ENCODE assay signal across 12 cellular contexts in genomic region chr9:136857606-136858412, GRCh38. TPM values are rescaled to one million over a fixed set of nuclear protein-coding genes. Genes with fewer than 3 reads are reported as not detected.
DNase-seq lines count a peak whose midpoint lies in the region; ATAC-seq and TF ChIP-seq lines count a peak whose summit lies in the region.
"Had no signal": no experiment of that assay in that cellular context is flagged by ENCODE, and none has a peak within 500 bp of the region (broad histone marks: within the 10 kb centered on the region; RNA-seq: fewer than 3 reads in every experiment).

No MANE protein-coding gene starts in this region.

- peaks cover 18 to 23% of the 10 kb centered on the region in 2 donors for H3K36me3 Mint-ChIP-seq in CD14-positive monocyte
- H3K36me3 Mint-ChIP-seq: activated naive CD8-positive, alpha-beta T cell had no signal

- H3K27me3 ChIP-seq in BE2C (no peaks in the 10 kb centered on the region), adrenal gland (no peaks in the 10 kb centered on the region), right lobe of liver (no peaks in the 10 kb centered on the region)

- no peak for TF ChIP-seq CTCF in BE2C (IDR thresholded peaks at IDR 0.05; ENCODE audit: low read depth, low read length)
- TF ChIP-seq CTCF in CD14-positive monocyte (IDR thresholded peaks at IDR 0.05): no peak
- no peak for TF ChIP-seq CTCF in adrenal gland (IDR thresholded peaks at IDR 0.05)
- no peak for TF ChIP-seq CTCF in right lobe of liver (IDR thresholded peaks at IDR 0.05)
- no peak for TF ChIP-seq CTCF in foreskin fibroblast (IDR thresholded peaks at IDR 0.05; ENCODE audit: low read depth, low read length)

- ATAC-seq in right lobe of liver (no peak), GM21390 (IDR thresholded peaks at IDR 0.05; ENCODE audit: unreplicated experiment) (no peak)
- ATAC-seq: PC-3 had no signal

- H3K27ac ChIP-seq in adrenal gland (no peak overlapping the region), right lobe of liver (peak overlapping the region in 1 of 3 donors; percentile 89)

- 70 to 83% (median 79%) methylated on average over 2 to 28 of the region's 29 CpGs for WGBS in adrenal gland, 4 donors
- no CpG with 5 or more reads among the region's 29 CpGs for WGBS in right lobe of liver (ENCODE audit: insufficient coverage, low coverage, low lambda C conversion rate, missing lambda C conversion rate)

- no peak overlapping the region for H3K4me3 Mint-ChIP-seq in CD14-positive monocyte
- H3K4me3 Mint-ChIP-seq: activated naive CD8-positive, alpha-beta T cell had no signal

- H3K4me1 ChIP-seq in BE2C (peaks cover 24% of the 10 kb centered on the region), adrenal gland (replicated peaks in 1 of 2) (peaks cover 7 to 12% of the 10 kb centered on the region in 2 donors), right lobe of liver (peaks cover 0 to 22% (median 10%) of the 10 kb centered on the region in 4 donors)

- no peak for TF ChIP-seq POLR2A in adrenal gland (IDR thresholded peaks at IDR 0.05)
- no peak for TF ChIP-seq POLR2A in right lobe of liver (IDR thresholded peaks at IDR 0.05)

- peak; percentile 14 for DNase-seq in BE2C
- peak; percentile 48 for DNase-seq in CD14-positive monocyte (ENCODE audit: low spot score)
- peak in 4 of 7 donors; percentile 20 to 56 (median 27) for DNase-seq in adrenal gland
- peak; percentile 25 to 58 (median 51) for DNase-seq in right lobe of liver
- DNase-seq in midbrain (lab: John Stamatoyannopoulos, UW): no peak
- DNase-seq in foreskin fibroblast: no peak
- DNase-seq: activated CD4-positive, alpha-beta T cell treated with anti-CD3 and anti-CD28 coated beads, Interleukin-2, amount 50 U/mL, for 4 hours; NCI-H2171; PC-3 had no signal

- H3K4me3 ChIP-seq in BE2C (ENCODE audit: low read depth, low read length) (no peak overlapping the region), adrenal gland (no peak overlapping the region), right lobe of liver (no peak overlapping the region), foreskin fibroblast (ENCODE audit: low read depth in 1 of 2, low read length in 2 of 2) (no peak overlapping the region)
- H3K4me3 ChIP-seq: thoracic aorta had no signal

- no peaks in the 10 kb centered on the region for H3K27me3 Mint-ChIP-seq in CD14-positive monocyte (ENCODE audit: low read depth in 3 of 3)
- H3K27me3 Mint-ChIP-seq: activated naive CD8-positive, alpha-beta T cell had no signal

- no peak overlapping the region for H3K27ac Mint-ChIP-seq in CD14-positive monocyte
- H3K27ac Mint-ChIP-seq: activated naive CD8-positive, alpha-beta T cell had no signal

- H3K9me3 ChIP-seq in BE2C: no peaks in the 10 kb centered on the region
- no peaks in the 10 kb centered on the region for H3K9me3 ChIP-seq in adrenal gland (replicated peaks in 1 of 3)
- no peaks in the 10 kb centered on the region for H3K9me3 ChIP-seq in right lobe of liver
- H3K9me3 ChIP-seq: thoracic aorta had no signal

- no peaks in the 10 kb centered on the region for H3K9me3 Mint-ChIP-seq in CD14-positive monocyte

- intact Hi-C loops in CD14-positive monocyte (cut with micrococcal nuclease): no loop called here
- intact Hi-C loops in adrenal gland (cut with DNase I): loop anchor here in 1 of 2 donors (10.0 kb wide), 1 partner anchor 87 kb away; the partner anchor contains the start of genes C8G and FBXW5
- intact Hi-C loops in right lobe of liver (cut with DNase I): no loop called here

- peaks cover 37% of the 10 kb centered on the region for H3K36me3 ChIP-seq in BE2C
- H3K36me3 ChIP-seq in adrenal gland (replicated peaks in 1 of 2): peaks cover 0 to 24% of the 10 kb centered on the region in 2 donors
- peaks cover 0 to 17% (median 10%) of the 10 kb centered on the region in 4 donors for H3K36me3 ChIP-seq in right lobe of liver

- H3K4me1 Mint-ChIP-seq in CD14-positive monocyte: no peaks in the 10 kb centered on the region

RNA-seq across cellular contexts. Expression of gene MAMDC4, which starts 5.7 kb away (rescaled TPM):
- 4.4 TPM for polyA plus RNA-seq in BE2C (2012; ENCODE audit: insufficient read depth, insufficient read length, low read depth)
- polyA plus RNA-seq in CD14-positive monocyte: under 1 TPM in 1 of 2 donors, not detected in 1; 0.07 TPM
- total RNA-seq in adrenal gland: 10 to 100 TPM in 1 of 8 donors, 1 to 10 TPM in 7; 1.3 to 13.8 (median 4.3) TPM
- polyA plus RNA-seq in adrenal gland: 10 to 100 TPM in 2 of 3 donors, under 1 TPM in 1; 0.57 to 30.6 (median 11.6) TPM
- 10 to 100 TPM in 4 of 6 experiments, 1 to 10 TPM in 2; 5.7 to 27.9 (median 22.5) TPM for total RNA-seq in right lobe of liver

RNA-seq across cellular contexts. Expression of gene EDF1, which starts 8.3 kb away (rescaled TPM):
- 1,797 TPM for polyA plus RNA-seq in BE2C (2012; ENCODE audit: insufficient read depth, insufficient read length, low read depth)
- polyA plus RNA-seq in CD14-positive monocyte (100 to 1,000 TPM; 245 to 264 TPM), adrenal gland (1,000 to 10,000 TPM in 2 of 3 donors, 100 to 1,000 TPM in 1; 649 to 1,113 (median 1,099) TPM)
- total RNA-seq in adrenal gland (100 to 1,000 TPM; 228 to 516 (median 411) TPM), right lobe of liver (100 to 1,000 TPM; 216 to 486 (median 227) TPM)

RNA-seq across cellular contexts. Expression of gene PHPT1, which starts 8.6 kb away (rescaled TPM):
- 544 TPM for polyA plus RNA-seq in BE2C (2012; ENCODE audit: insufficient read depth, insufficient read length, low read depth)
- polyA plus RNA-seq in CD14-positive monocyte (100 to 1,000 TPM in 1 of 2 donors, 10 to 100 TPM in 1; 94.3 to 163 TPM), adrenal gland (100 to 1,000 TPM in 2 of 3 donors, 10 to 100 TPM in 1; 75.8 to 330 (median 214) TPM)
- total RNA-seq in adrenal gland (100 to 1,000 TPM in 6 of 8 donors, 10 to 100 TPM in 2; 73.9 to 267 (median 166) TPM), right lobe of liver (10 to 100 TPM; 30.5 to 66.6 (median 49.3) TPM)

RNA-seq across cellular contexts. Expression of gene AJM1, which starts 15.5 kb away (rescaled TPM):
- polyA plus RNA-seq in BE2C (2012; ENCODE audit: insufficient read depth, insufficient read length, low read depth): 37.9 TPM
- polyA plus RNA-seq in CD14-positive monocyte: under 1 TPM; 0.10 to 0.18 TPM
- 1 to 10 TPM in 7 of 8 donors, under 1 TPM in 1; 0.42 to 7.1 (median 3.8) TPM for total RNA-seq in adrenal gland
- polyA plus RNA-seq in adrenal gland: 10 to 100 TPM in 1 of 3 donors, 1 to 10 TPM in 1, under 1 TPM in 1; 0.33 to 13.7 (median 3.2) TPM
- total RNA-seq in right lobe of liver: 1 to 10 TPM; 1.7 to 2.8 (median 2.6) TPM

RNA-seq across cellular contexts. Expression of gene TRAF2, which starts 28.5 kb away (rescaled TPM):
- 26.8 TPM for polyA plus RNA-seq in BE2C (2012; ENCODE audit: insufficient read depth, insufficient read length, low read depth)
- 1 to 10 TPM; 1.6 to 2.0 TPM for polyA plus RNA-seq in CD14-positive monocyte
- total RNA-seq in adrenal gland: 10 to 100 TPM in 5 of 8 donors, 1 to 10 TPM in 3; 3.8 to 16.9 (median 10.6) TPM
- 10 to 100 TPM in 2 of 3 donors, 1 to 10 TPM in 1; 3.4 to 24.7 (median 13.2) TPM for polyA plus RNA-seq in adrenal gland
- total RNA-seq in right lobe of liver: 1 to 10 TPM; 5.8 to 8.8 (median 7.1) TPM

Comparison
In these comparisons a context has a peak if more than half of its experiments do, and no peak if none do; other contexts are left out.
1. DNase-seq: peak in BE2C (single experiment), CD14-positive monocyte (single experiment), adrenal gland (4 of 7) and right lobe of liver (3 of 3); none in midbrain (single experiment) and foreskin fibroblast (0 of 2).